ENCODE assay signal across 18 cellular contexts in genomic region chr7:30561389-30561788, GRCh38.
"Had no signal": no experiment of that assay in that cellular context is flagged by ENCODE, and none has a peak within 500 bp of the region (broad histone marks: within the 10 kb centered on the region; RNA-seq: fewer than 3 reads in every experiment).

No MANE protein-coding gene starts in this region.

- ATAC-seq: activated CD4-positive, alpha-beta T cell treated with anti-CD3 and anti-CD28 coated beads for 36 hours; activated CD8-positive, alpha-beta T cell treated with anti-CD3 and anti-CD28 coated beads for 36 hours; effector memory CD8-positive, alpha-beta T cell; gastroesophageal sphincter; natural killer cell; stimulated activated naive CD8-positive, alpha-beta T cell treated with anti-CD3 and anti-CD28 coated beads, Interleukin-15, amount 100 ng/mL, for 72 hours had no signal

- H3K4me1 Mint-ChIP-seq: activated CD4-positive, alpha-beta T cell treated with anti-CD3 and anti-CD28 coated beads for 36 hours; activated naive CD8-positive, alpha-beta T cell treated with anti-CD3 and anti-CD28 coated beads for 36 hours had no signal

- H3K27me3 ChIP-seq: brain microvascular endothelial cell, gastroesophageal sphincter had no signal

- DNase-seq: activated CD4-positive, alpha-beta T cell treated with anti-CD3 and anti-CD28 coated beads for 36 hours; activated CD8-positive, alpha-beta memory T cell treated with anti-CD3 and anti-CD28 coated beads, Interleukin-2, amount 50 U/mL, for 4 hours; activated CD8-positive, alpha-beta T cell treated with anti-CD3 and anti-CD28 coated beads for 36 hours; activated naive CD8-positive, alpha-beta T cell treated with anti-CD3 and anti-CD28 coated beads for 36 hours; brain microvascular endothelial cell; cerebellar nuclear complex; effector memory CD8-positive, alpha-beta T cell; islet precursor cell; natural killer cell; nucleus accumbens; stimulated activated naive CD8-positive, alpha-beta T cell treated with anti-CD3 and anti-CD28 coated beads, Interleukin-15, amount 100 ng/mL, for 72 hours had no signal

- H3K4me3 Mint-ChIP-seq: activated CD4-positive, alpha-beta T cell treated with anti-CD3 and anti-CD28 coated beads for 36 hours; activated CD8-positive, alpha-beta T cell treated with anti-CD3 and anti-CD28 coated beads for 36 hours; activated naive CD8-positive, alpha-beta T cell treated with anti-CD3 and anti-CD28 coated beads for 36 hours; activated T-helper 1 cell treated with anti-CD3 and anti-CD28 coated beads, Interleukin-12 subunit alpha, Interleukin-12 subunit beta, Interleukin-2, Interleukin-4 antibody, amounts not matched to agents 30 ng/mL and 10 ng/mL and 1 ng/mL, durations not matched to agents 14 hours and 24 hours and 36 hours; dendritic cell treated with granulocyte-macrophage colony-stimulating factor and Interleukin-4, amounts not matched to agents 40 ng/mL and 50 ng/mL, for 4 days; effector memory CD8-positive, alpha-beta T cell; natural killer cell; stimulated activated naive CD8-positive, alpha-beta T cell treated with anti-CD3 and anti-CD28 coated beads, Interleukin-15, amount 100 ng/mL, for 72 hours; T-helper 1 cell treated with Interleukin-12 subunit alpha and Interleukin-12 subunit beta and Interleukin-4 antibody, amounts not matched to agents 30 μg/mL and 1 μg/mL, for 36 hours had no signal

- H3K4me3 ChIP-seq: gastroesophageal sphincter, skin epidermis had no signal

- H3K9me3 ChIP-seq: gastroesophageal sphincter had no signal

- H3K36me3 ChIP-seq: brain microvascular endothelial cell had no signal

- H3K27ac ChIP-seq: brain microvascular endothelial cell, epithelial cell of prostate had no signal

- FAIRE-seq: urothelium cell line had no signal

- H3K27me3 Mint-ChIP-seq: activated CD4-positive, alpha-beta T cell treated with anti-CD3 and anti-CD28 coated beads for 36 hours; activated CD8-positive, alpha-beta T cell treated with anti-CD3 and anti-CD28 coated beads for 36 hours; activated naive CD8-positive, alpha-beta T cell treated with anti-CD3 and anti-CD28 coated beads for 36 hours; dendritic cell treated with granulocyte-macrophage colony-stimulating factor and Interleukin-4, amounts not matched to agents 40 ng/mL and 50 ng/mL, for 4 days; effector memory CD8-positive, alpha-beta T cell; stimulated activated naive CD8-positive, alpha-beta T cell treated with anti-CD3 and anti-CD28 coated beads, Interleukin-15, amount 100 ng/mL, for 72 hours had no signal

- H3K9me3 Mint-ChIP-seq: activated CD8-positive, alpha-beta T cell treated with anti-CD3 and anti-CD28 coated beads for 36 hours; activated naive CD8-positive, alpha-beta T cell treated with anti-CD3 and anti-CD28 coated beads for 36 hours; activated T-helper 1 cell treated with anti-CD3 and anti-CD28 coated beads, Interleukin-12 subunit alpha, Interleukin-12 subunit beta, Interleukin-2, Interleukin-4 antibody, amounts not matched to agents 30 ng/mL and 10 ng/mL and 1 ng/mL, durations not matched to agents 14 hours and 24 hours and 36 hours; dendritic cell treated with granulocyte-macrophage colony-stimulating factor and Interleukin-4, amounts not matched to agents 40 ng/mL and 50 ng/mL, for 4 days; effector memory CD8-positive, alpha-beta T cell; natural killer cell; stimulated activated naive CD8-positive, alpha-beta T cell treated with anti-CD3 and anti-CD28 coated beads, Interleukin-15, amount 100 ng/mL, for 72 hours; T-helper 1 cell treated with Interleukin-12 subunit alpha and Interleukin-12 subunit beta and Interleukin-4 antibody, amounts not matched to agents 30 μg/mL and 1 μg/mL, for 36 hours had no signal

- H3K27ac Mint-ChIP-seq: activated CD4-positive, alpha-beta T cell treated with anti-CD3 and anti-CD28 coated beads for 36 hours; activated CD8-positive, alpha-beta T cell treated with anti-CD3 and anti-CD28 coated beads for 36 hours; activated naive CD8-positive, alpha-beta T cell treated with anti-CD3 and anti-CD28 coated beads for 36 hours; activated T-helper 1 cell treated with anti-CD3 and anti-CD28 coated beads, Interleukin-12 subunit alpha, Interleukin-12 subunit beta, Interleukin-2, Interleukin-4 antibody, amounts not matched to agents 30 ng/mL and 10 ng/mL and 1 ng/mL, durations not matched to agents 14 hours and 24 hours and 36 hours; dendritic cell treated with granulocyte-macrophage colony-stimulating factor and Interleukin-4, amounts not matched to agents 40 ng/mL and 50 ng/mL, for 4 days; effector memory CD8-positive, alpha-beta T cell; natural killer cell; stimulated activated naive CD8-positive, alpha-beta T cell treated with anti-CD3 and anti-CD28 coated beads, Interleukin-15, amount 100 ng/mL, for 72 hours; T-helper 1 cell treated with Interleukin-12 subunit alpha and Interleukin-12 subunit beta and Interleukin-4 antibody, amounts not matched to agents 30 μg/mL and 1 μg/mL, for 36 hours had no signal
